In the genomic region with DNA sequence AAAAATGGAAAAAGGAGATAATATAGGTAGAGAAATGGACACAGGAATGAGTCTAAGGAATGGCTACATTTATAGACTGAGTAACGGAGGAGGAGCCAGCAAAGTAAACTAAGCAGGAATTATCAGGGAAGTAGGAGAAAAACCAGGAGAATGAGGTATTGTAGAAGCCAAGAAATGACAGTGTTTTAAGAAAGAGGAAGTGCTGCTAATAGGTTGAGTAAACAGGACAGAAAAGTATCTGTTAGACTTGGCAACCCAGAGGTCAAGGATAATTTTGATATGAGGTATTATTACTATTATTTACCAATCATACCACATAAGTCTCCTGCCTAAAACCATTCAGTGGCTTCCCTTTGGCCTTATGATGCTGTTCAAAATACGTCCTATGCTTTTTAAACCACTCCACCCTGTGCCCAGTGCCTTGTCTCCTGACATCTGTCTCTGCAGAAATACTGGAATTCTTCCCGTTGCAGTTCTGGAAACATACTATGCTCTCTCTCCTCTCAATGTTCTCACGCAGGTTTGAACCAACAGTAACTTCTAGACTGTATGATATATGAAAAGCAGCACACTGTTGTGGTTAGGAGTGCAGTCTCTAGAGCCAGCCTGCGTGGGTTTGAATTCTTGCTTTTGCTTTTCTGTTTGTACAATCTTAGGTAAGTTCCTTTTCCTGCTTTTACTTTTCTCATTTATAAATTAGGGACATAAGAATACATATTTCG, we compare ENCODE assay signal across 13 cellular contexts. TPM values are rescaled to one million over a fixed set of nuclear protein-coding genes. Genes with fewer than 3 reads are reported as not detected.
A peak's percentile ranks its signal among the peaks of the same experiment; 100 is the strongest.
DNase-seq lines count a peak whose midpoint lies in the region; ATAC-seq and TF ChIP-seq lines count a peak whose summit lies in the region.
"Had no signal": no experiment of that assay in that cellular context is flagged by ENCODE, and none has a peak within 500 bp of the region (broad histone marks: within the 10 kb centered on the region; RNA-seq: fewer than 3 reads in every experiment).

No MANE protein-coding gene starts in this region.

- no peaks in the 10 kb centered on the region for H3K27me3 ChIP-seq in SK-N-SH (ENCODE audit: insufficient read depth)
- H3K27me3 ChIP-seq: pancreas had no signal

- no peak overlapping the region for H3K27ac ChIP-seq in SK-N-SH (ENCODE audit: low read depth in 2 of 2, low read length in 1 of 2)
- H3K27ac ChIP-seq: pancreas had no signal

- TF ChIP-seq CTCF in GM12865 (IDR thresholded peaks at IDR 0.05; ENCODE audit: insufficient read depth, low read depth, low read length, missing control alignments), result no peak
- no peak for TF ChIP-seq CTCF in SK-N-SH (IDR thresholded peaks at IDR 0.05)

- peak; percentile 37 for ATAC-seq in GM19468 (IDR thresholded peaks at IDR 0.05; ENCODE audit: extremely low read depth, unreplicated experiment)
- peak; percentile 87 for ATAC-seq in HG03060 (IDR thresholded peaks at IDR 0.05; ENCODE audit: low read depth, unreplicated experiment)
- ATAC-seq: pancreas, T-helper 17 cell had no signal

- no peaks in the 10 kb centered on the region for H3K79me2 ChIP-seq in SK-N-SH (ENCODE audit: insufficient read depth)

- no peaks in the 10 kb centered on the region for H3K4me1 ChIP-seq in SK-N-SH (ENCODE audit: control insufficient read depth in 1 of 2, insufficient read depth in 2 of 2, low read depth in 1 of 2, low read length in 1 of 2)
- H3K4me1 ChIP-seq: pancreas had no signal

- no peaks in the 10 kb centered on the region for H4K20me1 ChIP-seq in SK-N-SH (ENCODE audit: insufficient read depth)

- DNase-seq in GM12865 (ENCODE audit: low read depth) (peak; percentile 34), SK-N-SH (no peak), UCSD-AML1 (lab: John Stamatoyannopoulos, UW; ENCODE audit: unreplicated experiment) (no peak), DMS79 (lab: John Stamatoyannopoulos, UW) (no peak)
- no peak for DNase-seq in activated CD4-positive, CD25-positive, alpha-beta regulatory T cell treated with anti-CD3 and anti-CD28 coated beads, Interleukin-2, amount 50 U/mL, for 72 hours
- DNase-seq in activated CD4-positive, alpha-beta T cell treated with anti-CD3 and anti-CD28 coated beads, Interleukin-2, amount 50 U/mL, for 48 hours, result no peak
- DNase-seq: CD4-positive, CD25-positive, alpha-beta regulatory T cell; effector CD8-positive, alpha-beta T cell; HCEC 1CT; pancreas; T-helper 17 cell had no signal

- no peaks in the 10 kb centered on the region for H3K36me3 ChIP-seq in SK-N-SH (replicated peaks in 1 of 2; ENCODE audit: control insufficient read depth in 1 of 2, insufficient read depth in 2 of 2, low read length in 1 of 2)
- H3K36me3 ChIP-seq: pancreas had no signal

- peak overlapping the region; percentile 22; the same call in 1 of the 2 replicates for H2AFZ ChIP-seq in SK-N-SH (ENCODE audit: low read depth)

- TF ChIP-seq RAD21 in SK-N-SH (IDR thresholded peaks at IDR 0.05; ENCODE audit: low read length), result no peak

- H3K4me3 ChIP-seq in GM12865 (ENCODE audit: low read depth, low read length) (no peak overlapping the region), SK-N-SH (ENCODE audit: low read depth in 2 of 2, low read length in 1 of 2) (no peak overlapping the region)
- H3K4me3 ChIP-seq: pancreas had no signal

- no peak for TF ChIP-seq EP300 in SK-N-SH (IDR thresholded peaks at IDR 0.05; ENCODE audit: borderline replicate concordance in 1 of 2, low read depth in 1 of 2, low read length in 1 of 2)

- H3K9ac ChIP-seq in SK-N-SH, result no peak overlapping the region

- POLR2A ChIA-PET in SK-N-SH (lab: Yijun Ruan, JAX), result no interaction called here

- WGBS in SK-N-SH (ENCODE audit: low lambda C conversion rate), result 81% methylated on average over 6 of the region's 6 CpGs

- no peak overlapping the region for H3K4me2 ChIP-seq in SK-N-SH

- H3K9me3 ChIP-seq in SK-N-SH, result no peaks in the 10 kb centered on the region
- H3K9me3 ChIP-seq: pancreas had no signal

- H3K9me2 ChIP-seq in SK-N-SH, result no peaks in the 10 kb centered on the region

- CTCF ChIA-PET in SK-N-SH (lab: Yijun Ruan, JAX), result no interaction called here

- H3F3A ChIP-seq in SK-N-SH (replicated peaks; ENCODE audit: insufficient read depth), result no peaks in the 10 kb centered on the region

TF ChIP-seq in SK-N-SH, 30 proteins besides CTCF, POLR2A, EP300 and RAD21:
- TF ChIP-seq TCF12 (IDR thresholded peaks at IDR 0.05), result no peak

RNA-seq across cellular contexts. Expression of a gene that starts 24.6 kb away (rescaled TPM):
- 85.8 and 146 TPM in 2 replicates for polyA plus RNA-seq in SK-N-SH (2012; rRNA removed)
- polyA plus RNA-seq in SK-N-SH (2012; cell fraction: cytosol; rRNA removed), result 148 and 159 TPM in 2 replicates
- polyA plus RNA-seq in SK-N-SH (2012; cell fraction: nucleus; rRNA removed), result 72.1 and 172 TPM in 2 replicates
